ENCODE assay signal across 29 cellular contexts in genomic region chr5:57524661-57525060, GRCh38. TPM values are rescaled to one million over a fixed set of nuclear protein-coding genes. Genes with fewer than 3 reads are reported as not detected.
DNase-seq lines count a peak whose midpoint lies in the region; ATAC-seq, FAIRE-seq and TF ChIP-seq lines count a peak whose summit lies in the region.
"Had no signal": no experiment of that assay in that cellular context is flagged by ENCODE, and none has a peak within 500 bp of the region (broad histone marks: within the 10 kb centered on the region; RNA-seq: fewer than 3 reads in every experiment).

No MANE protein-coding gene starts in this region.

- no peak overlapping the region for H2AFZ ChIP-seq in GM12878 (ENCODE audit: control insufficient read depth, low read depth, low read length)
- H2AFZ ChIP-seq in smooth muscle cell (ENCODE audit: low read depth) = no peak overlapping the region

- no peak overlapping the region for H3K9ac ChIP-seq in GM12878 (ENCODE audit: control insufficient read depth, insufficient read depth, low read length)
- no peak overlapping the region for H3K9ac ChIP-seq in smooth muscle cell (ENCODE audit: low read depth)
- H3K9ac ChIP-seq: BLaER1 had no signal

- TF ChIP-seq CTCF in GM12878 (IDR thresholded peaks at IDR 0.05 in 2 of 3, conservative IDR thresholded peaks at IDR 0.05 in 1 of 3; ENCODE audit: control insufficient read depth in 2 of 3, extremely low read depth in 1 of 3, insufficient read depth in 1 of 3, low read depth in 3 of 3, low read length in 3 of 3) = no peak
- TF ChIP-seq CTCF in neural crest cell (conservative IDR thresholded peaks at IDR 0.05) = no peak
- TF ChIP-seq CTCF in smooth muscle cell (IDR thresholded peaks at IDR 0.05; ENCODE audit: borderline replicate concordance, insufficient read depth, poor library complexity, severe bottlenecking) = no peak
- no peak for TF ChIP-seq CTCF in foreskin fibroblast (IDR thresholded peaks at IDR 0.05; ENCODE audit: low read depth, low read length)
- TF ChIP-seq CTCF in thyroid gland (IDR thresholded peaks at IDR 0.05) = no peak

- no peaks in the 10 kb centered on the region; the same call in 1 of the 2 replicates for H3K4me1 ChIP-seq in GM12878 (ENCODE audit: control insufficient read depth, insufficient read depth, low read length)
- peaks cover 6% of the 10 kb centered on the region for H3K4me1 ChIP-seq in smooth muscle cell (ENCODE audit: low read depth)
- H3K4me1 ChIP-seq in thyroid gland = no peaks in the 10 kb centered on the region
- H3K4me1 ChIP-seq: BLaER1, left lung, prostate gland had no signal

- in situ Hi-C loops in GM12878 (cut with MboI) = no loop called here

- H3K27me3 ChIP-seq in GM12878 (replicated peaks in 1 of 2; ENCODE audit: control insufficient read depth in 2 of 2, insufficient read depth in 2 of 2, low read length in 1 of 2) = no peaks in the 10 kb centered on the region
- no peaks in the 10 kb centered on the region for H3K27me3 ChIP-seq in smooth muscle cell (ENCODE audit: low read depth)
- H3K27me3 ChIP-seq in thyroid gland = no peaks in the 10 kb centered on the region
- H3K27me3 ChIP-seq: BLaER1, brain microvascular endothelial cell, left lung had no signal

- no peak overlapping the region for H3K4me3 Mint-ChIP-seq in neural crest cell
- H3K4me3 Mint-ChIP-seq: activated CD8-positive, alpha-beta T cell treated with anti-CD3 and anti-CD28 coated beads for 36 hours; activated T-helper 1 cell treated with anti-CD3 and anti-CD28 coated beads, Interleukin-12 subunit alpha, Interleukin-12 subunit beta, Interleukin-2, Interleukin-4 antibody, amounts not matched to agents 30 ng/mL and 10 ng/mL and 1 ng/mL, durations not matched to agents 14 hours and 24 hours and 36 hours; stimulated activated memory B cell treated with anti-CD40 and anti-IgM and Interleukin-4, amounts not matched to agents 10 μg/mL and 1 μg/mL and 100 μg/mL, for 72 hours had no signal

- TF ChIP-seq RAD21 in GM12878 (IDR thresholded peaks at IDR 0.05; ENCODE audit: insufficient read depth, low read depth, low read length) = no peak

- H4K20me1 ChIP-seq in GM12878 (ENCODE audit: control insufficient read depth, insufficient read depth) (no peaks in the 10 kb centered on the region), smooth muscle cell (ENCODE audit: low read depth) (no peaks in the 10 kb centered on the region)
- H4K20me1 ChIP-seq: BLaER1 had no signal

- no peak for DNase-seq in GM12878 (ENCODE audit: low read depth, low spot score)
- DNase-seq in neural crest cell (ENCODE audit: low read depth, low spot score) = no peak
- no peak for DNase-seq in smooth muscle cell (lab: John Stamatoyannopoulos, UW; ENCODE audit: unreplicated experiment)
- DNase-seq in foreskin fibroblast = no peak
- DNase-seq in thyroid gland = no peak
- DNase-seq: activated CD4-positive, alpha-beta T cell treated with anti-CD3 and anti-CD28 coated beads for 1 hour; activated CD8-positive, alpha-beta memory T cell treated with anti-CD3 and anti-CD28 coated beads, Interleukin-2, amount 50 U/mL, for 48 hours; activated CD8-positive, alpha-beta T cell treated with anti-CD3 and anti-CD28 coated beads for 36 hours; activated naive CD4-positive, alpha-beta T cell treated with anti-CD3 and anti-CD28 coated beads, Interleukin-2, amount 50 U/mL, for 16 hours; brain microvascular endothelial cell; DMS 273 treated with DMSO at 0.1 percent for 48 hours; left lung; mesenchymal stem cell; NCI-H1694 treated with DMSO at 0.1 percent for 48 hours; NCI-H526; nucleus accumbens; SHP77 treated with DMSO at 0.1 percent for 48 hours; SW 1271; trophoblast cell had no signal

- WGBS in GM12878 (ENCODE audit: insufficient coverage, insufficient replicate concordance, low lambda C conversion rate, missing lambda C conversion rate) = 0% methylated on average over 2 of the region's 2 CpGs
- WGBS in smooth muscle cell (ENCODE audit: low lambda C conversion rate) = 80% methylated on average over 2 of the region's 2 CpGs
- WGBS in thyroid gland, 2 donors = 39 to 46% methylated on average over 2 of the region's 2 CpGs

- FAIRE-seq in GM12878 (lab: Jason Lieb, UNC) = no peak
- FAIRE-seq: islet of Langerhans, RCC 7860 had no signal

- H3K9me3 ChIP-seq in GM12878 (replicated peaks; ENCODE audit: control insufficient read depth, insufficient read depth, low read length) (no peaks in the 10 kb centered on the region), smooth muscle cell (replicated peaks; ENCODE audit: low read depth) (no peaks in the 10 kb centered on the region), thyroid gland (no peaks in the 10 kb centered on the region)
- H3K9me3 ChIP-seq: prostate gland had no signal

- no peak overlapping the region for H3K27ac ChIP-seq in GM12878 (ENCODE audit: control insufficient read depth, insufficient read depth)
- no peak overlapping the region for H3K27ac ChIP-seq in smooth muscle cell (ENCODE audit: low read depth)
- H3K27ac ChIP-seq in thyroid gland = no peak overlapping the region
- H3K27ac ChIP-seq: BLaER1, brain microvascular endothelial cell, left lung, prostate gland had no signal

- H3K4me2 ChIP-seq in GM12878 (ENCODE audit: control insufficient read depth, insufficient read depth) (0 out of 2 replicates have a peak overlapping the region, but pooled peaks have one; percentile 25), smooth muscle cell (no peak overlapping the region)
- H3K4me2 ChIP-seq: BLaER1 had no signal

- H3K4me1 Mint-ChIP-seq in neural crest cell = peaks cover 21% of the 10 kb centered on the region
- H3K4me1 Mint-ChIP-seq: stimulated activated memory B cell treated with anti-CD40 and anti-IgM and Interleukin-4, amounts not matched to agents 10 μg/mL and 1 μg/mL and 100 μg/mL, for 72 hours had no signal

- peak overlapping the region; percentile 7 for H3K27ac Mint-ChIP-seq in neural crest cell (ENCODE audit: unreplicated experiment)
- H3K27ac Mint-ChIP-seq: activated CD8-positive, alpha-beta T cell treated with anti-CD3 and anti-CD28 coated beads for 36 hours; activated T-helper 1 cell treated with anti-CD3 and anti-CD28 coated beads, Interleukin-12 subunit alpha, Interleukin-12 subunit beta, Interleukin-2, Interleukin-4 antibody, amounts not matched to agents 30 ng/mL and 10 ng/mL and 1 ng/mL, durations not matched to agents 14 hours and 24 hours and 36 hours; stimulated activated memory B cell treated with anti-CD40 and anti-IgM and Interleukin-4, amounts not matched to agents 10 μg/mL and 1 μg/mL and 100 μg/mL, for 72 hours had no signal

- no peaks in the 10 kb centered on the region for H3K27me3 Mint-ChIP-seq in neural crest cell (ENCODE audit: low read depth)
- H3K27me3 Mint-ChIP-seq: activated CD8-positive, alpha-beta T cell treated with anti-CD3 and anti-CD28 coated beads for 36 hours had no signal

- CTCF ChIA-PET in GM12878 (lab: Yijun Ruan, JAX) = no interaction called here

- intact Hi-C loops in GM12878 (cut with micrococcal nuclease; ENCODE audit: unreplicated experiment) = no loop called here
- intact Hi-C loops in thyroid gland (cut with DNase I) = no loop called here

- SMC1A ChIA-PET in GM12878 (lab: Charles Lee; ENCODE audit: uncharacterized antibody, unreplicated experiment) = interaction anchor here (1.4 to 1.6 kb wide), 3 partner anchors 11 to 25 kb away, joined by 3 to 5 read pairs (median 4); no protein-coding TSS in a partner anchor

- no peaks in the 10 kb centered on the region for H3K79me2 ChIP-seq in GM12878 (ENCODE audit: control insufficient read depth, insufficient read depth, low read length)
- no peaks in the 10 kb centered on the region for H3K79me2 ChIP-seq in smooth muscle cell (ENCODE audit: low read depth)

- TF ChIP-seq POLR2A in GM12878 (IDR thresholded peaks at IDR 0.05; ENCODE audit: low read depth, low read length) (no peak), thyroid gland (IDR thresholded peaks at IDR 0.05) (no peak)

- peak; percentile 74 for ATAC-seq in GM18868 (IDR thresholded peaks at IDR 0.05; ENCODE audit: unreplicated experiment)
- ATAC-seq in HG03432 (IDR thresholded peaks at IDR 0.05; ENCODE audit: unreplicated experiment) = peak; percentile 60
- ATAC-seq in GM12878 = peak; percentile 39; the same call in 2 of the 3 replicates
- ATAC-seq: activated CD8-positive, alpha-beta T cell treated with anti-CD3 and anti-CD28 coated beads for 36 hours; left lung; stimulated activated memory B cell treated with anti-CD40 and anti-IgM and Interleukin-4, amounts not matched to agents 10 μg/mL and 1 μg/mL and 100 μg/mL, for 72 hours had no signal

- H3K36me3 Mint-ChIP-seq in neural crest cell (ENCODE audit: low read depth) = peaks cover 6% of the 10 kb centered on the region
- H3K36me3 Mint-ChIP-seq: stimulated activated memory B cell treated with anti-CD40 and anti-IgM and Interleukin-4, amounts not matched to agents 10 μg/mL and 1 μg/mL and 100 μg/mL, for 72 hours had no signal

- no peak for TF ChIP-seq EP300 in GM12878 (IDR thresholded peaks at IDR 0.05; ENCODE audit: borderline replicate concordance in 1 of 2, control insufficient read depth in 1 of 2, low read depth in 2 of 2, low read length in 2 of 2)

- peaks cover 14% of the 10 kb centered on the region for H3K9me3 Mint-ChIP-seq in neural crest cell
- H3K9me3 Mint-ChIP-seq: activated T-helper 1 cell treated with anti-CD3 and anti-CD28 coated beads, Interleukin-12 subunit alpha, Interleukin-12 subunit beta, Interleukin-2, Interleukin-4 antibody, amounts not matched to agents 30 ng/mL and 10 ng/mL and 1 ng/mL, durations not matched to agents 14 hours and 24 hours and 36 hours had no signal

- no TSS peak for BruUV-seq in GM12878 (replicated peaks; lab: Mats Ljungman, UMichigan)

- H3K36me3 ChIP-seq in GM12878 (ENCODE audit: control insufficient read depth in 2 of 2, insufficient read depth in 2 of 2, low read length in 1 of 2) = no peaks in the 10 kb centered on the region
- H3K36me3 ChIP-seq in smooth muscle cell (ENCODE audit: low read depth) = no peaks in the 10 kb centered on the region
- no peaks in the 10 kb centered on the region for H3K36me3 ChIP-seq in thyroid gland
- H3K36me3 ChIP-seq: BLaER1, brain microvascular endothelial cell, left lung, prostate gland had no signal

- POLR2A ChIA-PET in GM12878 (lab: Charles Lee) = no interaction called here

- H3F3A ChIP-seq in smooth muscle cell (ENCODE audit: low read depth) = no peaks in the 10 kb centered on the region

- RAD21 ChIA-PET in GM12878 (lab: Charles Lee; ENCODE audit: unreplicated experiment) = no interaction called here

- H3K4me3 ChIP-seq in GM12878 = no peak overlapping the region
- no peak overlapping the region for H3K4me3 ChIP-seq in smooth muscle cell
- H3K4me3 ChIP-seq in foreskin fibroblast (ENCODE audit: low read depth in 1 of 2, low read length in 2 of 2) = no peak overlapping the region
- H3K4me3 ChIP-seq in thyroid gland (replicated peaks in 1 of 3) = no peak overlapping the region
- H3K4me3 ChIP-seq: BLaER1, left lung, prostate gland had no signal

RNA-seq across cellular contexts. Expression of gene ACTBL2, which starts 42.0 kb away (rescaled TPM):
- not detected in 2 replicates for total RNA-seq in GM12878 (2013; cell fraction: nucleolus; rRNA removed)
- not detected in 2 replicates for total RNA-seq in GM12878 (2014; rRNA removed)
- total RNA-seq in GM12878 (2014; rRNA removed; fragmentation: Illumina TruSeq; extraction: Trizol) = 0.04 TPM in 1 of 2 replicates, not detected in the other
- total RNA-seq in GM12878 (2021) = not detected in 2 replicates
- polyA plus RNA-seq in GM12878 (2011; ENCODE audit: low read depth) = not detected
- polyA plus RNA-seq in GM12878 (2011; rRNA removed) = not detected in 2 replicates
- polyA plus RNA-seq in GM12878 (2011; cell fraction: cytosol; rRNA removed) = not detected in 2 replicates
- polyA plus RNA-seq in GM12878 (2011; cell fraction: nucleus; rRNA removed) = not detected in 2 replicates
- not detected in 2 replicates for polyA plus RNA-seq in GM12878 (2012)
- 0.04 TPM in 1 of 2 replicates, not detected in the other for polyA plus RNA-seq in GM12878 (2014; fragmentation: Illumina TruSeq; extraction: Trizol)
- polyA plus RNA-seq in GM12878 (2014; fragmentation: Nextera tagmentation; extraction: Ambion mirVana) = under 1 TPM in 1 of 2 experiments, not detected in 1; 0.06 TPM
- polyA plus RNA-seq in GM12878 (2014; rRNA removed) = not detected in 2 replicates
- not detected for polyA plus RNA-seq in GM12878 (2016; fragmentation: Nextera tagmentation; extraction: Ambion mirVana)
- not detected in 2 replicates for polyA minus RNA-seq in GM12878 (2011; rRNA and poly(A)+ RNA removed)
- polyA minus RNA-seq in GM12878 (2011; cell fraction: cytosol; rRNA and poly(A)+ RNA removed) = not detected in 2 replicates
- not detected in 2 replicates for polyA minus RNA-seq in GM12878 (2011; cell fraction: nucleus; rRNA and poly(A)+ RNA removed)
- not detected in 2 replicates for total RNA-seq in neural crest cell
- total RNA-seq in smooth muscle cell = 3.6 and 6.9 TPM in 2 replicates
- 1.3 and 3.2 TPM in 2 replicates for polyA plus RNA-seq in smooth muscle cell
- under 1 TPM in 2 of 4 donors, not detected in 2; 0.13 to 0.59 TPM for total RNA-seq in thyroid gland
- total RNA-seq: activated CD8-positive, alpha-beta T cell treated with anti-CD3 and anti-CD28 coated beads for 36 hours; activated T-helper 1 cell treated with anti-CD3 and anti-CD28 coated beads, Interleukin-12 subunit alpha, Interleukin-12 subunit beta, Interleukin-2, Interleukin-4 antibody, amounts not matched to agents 30 ng/mL and 10 ng/mL and 1 ng/mL, durations not matched to agents 14 hours and 24 hours and 36 hours; cerebellum; prostate gland; subcutaneous adipose tissue had no signal
